In genomic region chr5:138177936-138178515, GRCh38 we compare ENCODE assay signal across 8 cellular contexts. TPM values are rescaled to one million over a fixed set of nuclear protein-coding genes. Genes with fewer than 3 reads are reported as not detected.
DNase-seq lines count a peak whose midpoint lies in the region; ATAC-seq and TF ChIP-seq lines count a peak whose summit lies in the region.

No MANE protein-coding gene starts in this region.

- POLR2A ChIA-PET in Caco-2 (lab: Charles Lee) = interaction anchor here (0.6 to 0.9 kb wide), 2 partner anchors 10 to 89 kb away, joined by 3 to 9 read pairs; no protein-coding TSS in a partner anchor

- H3K36me3 Mint-ChIP-seq in Caco-2 (ENCODE audit: insufficient read depth, unreplicated experiment) (peaks cover 41% of the 10 kb centered on the region), H9 (ENCODE audit: insufficient read depth in 1 of 3, low read depth in 3 of 3) (peaks cover 27 to 57% (median 55%) of the 10 kb centered on the region in 3 experiments)

- H2BK5ac ChIP-seq in H9 (ENCODE audit: insufficient read length, low read length) = no peak overlapping the region

- H3K79me2 ChIP-seq in H9 (ENCODE audit: insufficient read depth, low read length) = peaks cover 4% of the 10 kb centered on the region; the same call in 1 of the 2 replicates

- H3K4me3 ChIP-seq in Caco-2 (ENCODE audit: low read depth, low read length) = peak overlapping the region; percentile 69

- H3K27me3 ChIP-seq in Caco-2 (replicated peaks; ENCODE audit: control insufficient read depth, insufficient read depth, low read length) (no peaks in the 10 kb centered on the region), H9 (ENCODE audit: insufficient read depth, low read length) (no peaks in the 10 kb centered on the region)

- H2BK12ac ChIP-seq in H9 (ENCODE audit: insufficient read length, low read depth, low read length) = no peak overlapping the region

- no peak overlapping the region for H2AK5ac ChIP-seq in H9 (ENCODE audit: insufficient read length, low read length)

- H3K23ac ChIP-seq in H9 (ENCODE audit: insufficient read length, low read depth, low read length) = no peak overlapping the region

- H2BK15ac ChIP-seq in H9 (ENCODE audit: low read depth, low read length) = no peak overlapping the region

- H3K36me3 ChIP-seq in Caco-2 (ENCODE audit: control insufficient read depth, insufficient read depth, low read length) = peaks cover 10% of the 10 kb centered on the region

- H3K9me3 Mint-ChIP-seq in Caco-2 (ENCODE audit: unreplicated experiment) (no peaks in the 10 kb centered on the region), H9 (no peaks in the 10 kb centered on the region)
- no peaks in the 10 kb centered on the region for H3K9me3 Mint-ChIP-seq in stimulated activated naive CD8-positive, alpha-beta T cell treated with anti-CD3 and anti-CD28 coated beads, Interleukin-15, amount 100 ng/mL, for 72 hours

- H3K14ac ChIP-seq in H9 (ENCODE audit: insufficient read depth, low read length) = 0 out of 2 replicates have a peak overlapping the region, but pooled peaks have one; percentile 3

- H3K79me1 ChIP-seq in H9 (ENCODE audit: insufficient read depth, low read depth, low read length, poor library complexity, severe bottlenecking) = no peaks in the 10 kb centered on the region

- peak overlapping the region; percentile 3 for H3K18ac ChIP-seq in H9 (ENCODE audit: insufficient read length, low read depth, low read length)

- intact Hi-C loops in Caco-2 (cut with micrococcal nuclease; ENCODE audit: unreplicated experiment) = loop anchor here (2.0 kb wide), 1 partner anchor 153 kb away; the partner anchor contains the start of gene CDC25C

- H4K20me1 ChIP-seq in H9 (ENCODE audit: control insufficient read depth, insufficient read depth, insufficient read length) = no peaks in the 10 kb centered on the region

- peaks cover 8% of the 10 kb centered on the region for H3K23me2 ChIP-seq in H9 (ENCODE audit: insufficient read length, low read depth, low read length, poor library complexity, severe bottlenecking)

- TSS peak; percentile 69 for BruUV-seq in Caco-2 (replicated peaks; lab: Mats Ljungman, UMichigan)

- no peak overlapping the region for H2AFZ ChIP-seq in H9 (ENCODE audit: low read length)

- H3K56ac ChIP-seq in H9 (ENCODE audit: insufficient read length, low read depth, low read length) = no peak overlapping the region

- peak overlapping the region; percentile 86 for H3K9ac ChIP-seq in H9 (ENCODE audit: extremely low read depth, insufficient read length, low read length)

- H3K4ac ChIP-seq in H9 (ENCODE audit: low read depth, low read length) = no peak overlapping the region

- no peak overlapping the region for H2BK20ac ChIP-seq in H9 (ENCODE audit: low read depth, low read length, poor library complexity, severe bottlenecking)

- H2BK120ac ChIP-seq in H9 (ENCODE audit: low read depth, low read length, poor library complexity, severe bottlenecking) = no peak overlapping the region

- peak; percentile 73 for ATAC-seq in left lobe of liver
- peak; percentile 31 for ATAC-seq in stimulated activated naive CD8-positive, alpha-beta T cell treated with anti-CD3 and anti-CD28 coated beads, Interleukin-15, amount 100 ng/mL, for 72 hours
- no peak for ATAC-seq in GM21526 (IDR thresholded peaks at IDR 0.05; ENCODE audit: low FRiP score, unreplicated experiment)
- no peak for ATAC-seq in HG03521 (IDR thresholded peaks at IDR 0.05; ENCODE audit: unreplicated experiment)

- H3K4me1 Mint-ChIP-seq in Caco-2 (ENCODE audit: low read depth, unreplicated experiment) = peaks cover 9% of the 10 kb centered on the region
- peaks cover 12 to 16% of the 10 kb centered on the region in 2 experiments for H3K4me1 Mint-ChIP-seq in H9
- H3K4me1 Mint-ChIP-seq in stimulated activated naive CD8-positive, alpha-beta T cell treated with anti-CD3 and anti-CD28 coated beads, Interleukin-15, amount 100 ng/mL, for 72 hours = peaks cover 9% of the 10 kb centered on the region

- H3K4me3 Mint-ChIP-seq in Caco-2 (ENCODE audit: unreplicated experiment) = no peak overlapping the region
- H3K4me3 Mint-ChIP-seq in H9 = no peak overlapping the region
- no peak overlapping the region for H3K4me3 Mint-ChIP-seq in stimulated activated naive CD8-positive, alpha-beta T cell treated with anti-CD3 and anti-CD28 coated beads, Interleukin-15, amount 100 ng/mL, for 72 hours

- TF ChIP-seq CTCF in Caco-2 (IDR thresholded peaks at IDR 0.05; ENCODE audit: insufficient read depth in 1 of 2, low read depth in 1 of 2, low read length in 1 of 2, severe bottlenecking in 1 of 2, unreplicated experiment in 1 of 2) (no peak), H9 (conservative IDR thresholded peaks at IDR 0.05) (no peak)

- H3K9me3 ChIP-seq in Caco-2 (no peaks in the 10 kb centered on the region), H9 (ENCODE audit: control insufficient read depth, low read depth, low read length) (no peaks in the 10 kb centered on the region)

- no peak overlapping the region for H4K5ac ChIP-seq in H9 (ENCODE audit: insufficient read length, low read depth, low read length)

- H3K4me2 ChIP-seq in H9 (ENCODE audit: insufficient read depth, insufficient read length, low read length) = peak overlapping the region; percentile 84

- no peak overlapping the region for H4K8ac ChIP-seq in H9 (replicated peaks; ENCODE audit: insufficient read length, low read depth, low read length)

- H3K27ac Mint-ChIP-seq in Caco-2 (ENCODE audit: unreplicated experiment) (no peak overlapping the region), H9 (no peak overlapping the region)
- H3K27ac Mint-ChIP-seq in stimulated activated naive CD8-positive, alpha-beta T cell treated with anti-CD3 and anti-CD28 coated beads, Interleukin-15, amount 100 ng/mL, for 72 hours = no peak overlapping the region

- CTCF ChIA-PET in Caco-2 (lab: Charles Lee) = interaction anchor here (1.1 to 1.3 kb wide), 2 partner anchors 142 to 174 kb away, joined by 3 to 4 read pairs; partner anchors contain the start of gene KDM3B

- no CpG with 5 or more reads among the region's 16 CpGs for whole genome bisulfite sequencing in H9 (ENCODE audit: extremely low coverage, insufficient read length, low lambda C conversion rate)

- peak in 1 of 2 experiments; percentile 31 for DNase-seq in Caco-2
- no peak for DNase-seq in H9
- peak; percentile 63 for DNase-seq in left lobe of liver (ENCODE audit: low spot score)
- DNase-seq in stimulated activated naive CD8-positive, alpha-beta T cell treated with anti-CD3 and anti-CD28 coated beads, Interleukin-15, amount 100 ng/mL, for 72 hours = peak in 1 of 2 donors; percentile 15

- H4K91ac ChIP-seq in H9 (ENCODE audit: insufficient read length, low read depth, low read length) = no peak overlapping the region

- no peak overlapping the region for H3T11ph ChIP-seq in H9 (ENCODE audit: low read length)

- H3K27ac ChIP-seq in H9 (ENCODE audit: insufficient read length, low read depth, low read length) = peak overlapping the region; percentile 28
- H3K27ac ChIP-seq in cingulate gyrus (ENCODE audit: low read depth, low read length) = peak overlapping the region; percentile 94

- H3K4me1 ChIP-seq in Caco-2 (peaks cover 9% of the 10 kb centered on the region), H9 (ENCODE audit: insufficient read depth, low read length) (no peaks in the 10 kb centered on the region)

- H3K27me3 Mint-ChIP-seq in Caco-2 (ENCODE audit: insufficient read depth, unreplicated experiment) (no peaks in the 10 kb centered on the region), H9 (ENCODE audit: low read depth) (no peaks in the 10 kb centered on the region)
- H3K27me3 Mint-ChIP-seq in stimulated activated naive CD8-positive, alpha-beta T cell treated with anti-CD3 and anti-CD28 coated beads, Interleukin-15, amount 100 ng/mL, for 72 hours = no peaks in the 10 kb centered on the region

TF ChIP-seq in PFSK-1, 5 proteins besides CTCF, POLR2A, EP300 and RAD21:
- TF ChIP-seq SIN3A (IDR thresholded peaks at IDR 0.05; ENCODE audit: borderline replicate concordance, insufficient read depth, low read length) = peak; percentile 80; the same call in 1 of the 2 replicates
- no peak for TF ChIP-seq FOXP2 (optimal IDR thresholded peaks at IDR 0.05; ENCODE audit: borderline replicate concordance, extremely low read depth, extremely low read length, insufficient read depth)

RNA-seq across cellular contexts. Expression of gene BRD8, which starts 0.4 kb away (rescaled TPM):
- total RNA-seq in Caco-2 (2022) = 97.4 and 104 TPM in 2 replicates
- total RNA-seq in H9 (2021) = 67.9 and 69.1 TPM in 2 replicates
- polyA plus RNA-seq in PFSK-1 (2012; ENCODE audit: insufficient read length, low read depth) = 24.1 TPM
- total RNA-seq in left lobe of liver = 19.3 TPM

RNA-seq across cellular contexts. Expression of gene KIF20A, which starts 0.9 kb away (rescaled TPM):
- 83.7 and 84.9 TPM in 2 replicates for total RNA-seq in Caco-2 (2022)
- total RNA-seq in H9 (2021) = 65.2 and 67.1 TPM in 2 replicates
- polyA plus RNA-seq in PFSK-1 (2012; ENCODE audit: insufficient read length, low read depth) = 16.9 TPM
- 0.35 TPM for total RNA-seq in left lobe of liver

RNA-seq across cellular contexts. Expression of gene CDC23, which starts 35.1 kb away (rescaled TPM):
- 52.9 and 60.7 TPM in 2 replicates for total RNA-seq in Caco-2 (2022)
- 41.0 and 41.3 TPM in 2 replicates for total RNA-seq in H9 (2021)
- 26.5 TPM for polyA plus RNA-seq in PFSK-1 (2012; ENCODE audit: insufficient read length, low read depth)
- 12.1 TPM for total RNA-seq in left lobe of liver

RNA-seq across cellular contexts. Expression of gene NME5, which starts 38.8 kb away (rescaled TPM):
- total RNA-seq in Caco-2 (2022) = not detected in 2 replicates
- 0.66 and 0.96 TPM in 2 replicates for total RNA-seq in H9 (2021)
- not detected for polyA plus RNA-seq in PFSK-1 (2012; ENCODE audit: insufficient read length, low read depth)
- 0.20 TPM for total RNA-seq in left lobe of liver

Comparison
In these comparisons a context has a peak if more than half of its experiments do, and no peak if none do; other contexts are left out.
1. ATAC-seq: peak in left lobe of liver (single experiment) and stimulated activated naive CD8-positive, alpha-beta T cell treated with anti-CD3 and anti-CD28 coated beads, Interleukin-15, amount 100 ng/mL, for 72 hours (single experiment); none in GM21526 (single experiment) and HG03521 (single experiment).
2. RNA of gene KIF20A, which starts 0.9 kb away (total RNA-seq): 83.7 to 84.9 TPM in Caco-2 and 65.2 to 67.1 TPM in H9; 0.35 TPM in left lobe of liver (single experiment); every median in the first group is over 10 times any median in the second.